ENCODE assay signal across 15 cellular contexts in the genomic region with DNA sequence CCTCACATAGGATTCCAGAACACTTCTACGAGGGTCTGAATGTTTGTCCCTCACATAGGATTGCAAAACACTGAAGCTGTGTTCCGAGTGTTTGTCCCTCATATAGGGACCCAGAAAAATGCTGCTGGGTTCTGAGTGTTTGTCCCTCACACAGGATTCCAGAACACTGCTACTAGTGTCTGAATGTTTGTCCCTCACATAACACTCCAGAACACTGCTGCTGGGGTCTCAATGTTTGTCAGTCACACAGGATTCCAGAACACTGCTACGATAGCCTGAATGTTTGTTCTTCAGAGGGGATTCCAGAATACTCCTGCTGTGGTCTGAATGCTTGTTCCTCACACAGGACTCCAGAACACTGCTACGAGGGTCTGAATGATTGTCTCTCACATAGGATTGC.
DNase-seq lines count a peak whose midpoint lies in the region.
"Had no signal": no experiment of that assay in that cellular context is flagged by ENCODE, and none has a peak within 500 bp of the region (broad histone marks: within the 10 kb centered on the region; RNA-seq: fewer than 3 reads in every experiment).

No MANE protein-coding gene starts in this region.

- peaks cover 59% of the 10 kb centered on the region for H3K9me3 ChIP-seq in effector memory CD4-positive, alpha-beta T cell (ENCODE audit: control insufficient read depth, low read length)
- H3K9me3 ChIP-seq in muscle layer of duodenum (ENCODE audit: control insufficient read depth in 1 of 2, low read length in 2 of 2) (peaks cover 82 to 100% of the 10 kb centered on the region in 2 donors), subcutaneous abdominal adipose tissue (ENCODE audit: control insufficient read depth in 5 of 5, low read length in 5 of 5) (peaks cover 80 to 100% (median 90%) of the 10 kb centered on the region in 5 donors)
- H3K9me3 ChIP-seq: Caco-2, HAP-1 had no signal

- H3K9ac ChIP-seq in subcutaneous abdominal adipose tissue (ENCODE audit: low read length in 5 of 5): no peak overlapping the region
- H3K9ac ChIP-seq: BLaER1 had no signal

- no peak for DNase-seq in effector memory CD4-positive, alpha-beta T cell
- DNase-seq in activated T-cell treated with anti-CD3 and anti-CD28 coated beads for 4 hours (no peak), NCI-H2171 treated with DMSO at 0.1 percent for 48 hours (lab: John Stamatoyannopoulos, UW) (no peak)
- DNase-seq in central memory CD4-positive, alpha-beta T cell: no peak
- DNase-seq: Caco-2; CD4-positive, CD25-positive, alpha-beta regulatory T cell; DMS153; DND-41; GOT3; HFFc6 had no signal

- no peaks in the 10 kb centered on the region for H3K27me3 ChIP-seq in effector memory CD4-positive, alpha-beta T cell (replicated peaks; ENCODE audit: control insufficient read depth, insufficient read depth, low read length, poor library complexity, severe bottlenecking)
- H3K27me3 ChIP-seq in muscle layer of duodenum (ENCODE audit: low read depth, low read length) (no peaks in the 10 kb centered on the region), subcutaneous abdominal adipose tissue (ENCODE audit: control insufficient read depth in 5 of 5, insufficient read depth in 4 of 5, low read length in 5 of 5) (no peaks in the 10 kb centered on the region)
- H3K27me3 ChIP-seq: BLaER1 had no signal

- H3K27ac ChIP-seq in effector memory CD4-positive, alpha-beta T cell (ENCODE audit: insufficient read depth, low read length, poor library complexity, severe bottlenecking): no peak overlapping the region
- no peak overlapping the region for H3K27ac ChIP-seq in muscle layer of duodenum (ENCODE audit: low read length)
- no peak overlapping the region for H3K27ac ChIP-seq in subcutaneous abdominal adipose tissue (ENCODE audit: low read depth, low read length)
- H3K27ac ChIP-seq: BLaER1, C4-2B had no signal

- no peaks in the 10 kb centered on the region for H3K36me3 ChIP-seq in effector memory CD4-positive, alpha-beta T cell (ENCODE audit: control insufficient read depth, insufficient read depth, low read length)
- H3K36me3 ChIP-seq in muscle layer of duodenum (ENCODE audit: control insufficient read depth in 1 of 2, insufficient read depth in 2 of 2, low read length in 2 of 2) (no peaks in the 10 kb centered on the region), subcutaneous abdominal adipose tissue (ENCODE audit: control insufficient read depth in 5 of 5, insufficient read depth in 5 of 5, low read length in 5 of 5) (no peaks in the 10 kb centered on the region)
- H3K36me3 ChIP-seq: BLaER1, HAP-1 had no signal

- H3K4me3 ChIP-seq in effector memory CD4-positive, alpha-beta T cell (ENCODE audit: insufficient read depth, low read depth, low read length, poor library complexity, severe bottlenecking): peak overlapping the region; percentile 0
- H3K4me3 ChIP-seq in muscle layer of duodenum (ENCODE audit: low read depth in 1 of 2, low read length in 2 of 2) (peak overlapping the region; percentile 9 to 23), subcutaneous abdominal adipose tissue (ENCODE audit: low read depth in 1 of 5, low read length in 5 of 5) (peak overlapping the region in 4 of 5 donors; percentile 6 to 31 (median 22))
- H3K4me3 ChIP-seq: BLaER1, HAP-1 had no signal

- H3K4me1 ChIP-seq in effector memory CD4-positive, alpha-beta T cell (ENCODE audit: control insufficient read depth, insufficient read depth, low read length, poor library complexity, severe bottlenecking): no peaks in the 10 kb centered on the region
- H3K4me1 ChIP-seq in muscle layer of duodenum (ENCODE audit: control insufficient read depth in 1 of 2, insufficient read depth in 2 of 2, low read length in 2 of 2) (no peaks in the 10 kb centered on the region), subcutaneous abdominal adipose tissue (ENCODE audit: control insufficient read depth in 5 of 5, insufficient read depth in 5 of 5, low read length in 5 of 5) (no peaks in the 10 kb centered on the region)
- H3K4me1 ChIP-seq: BLaER1, Caco-2, HAP-1 had no signal
